In the genomic region with DNA sequence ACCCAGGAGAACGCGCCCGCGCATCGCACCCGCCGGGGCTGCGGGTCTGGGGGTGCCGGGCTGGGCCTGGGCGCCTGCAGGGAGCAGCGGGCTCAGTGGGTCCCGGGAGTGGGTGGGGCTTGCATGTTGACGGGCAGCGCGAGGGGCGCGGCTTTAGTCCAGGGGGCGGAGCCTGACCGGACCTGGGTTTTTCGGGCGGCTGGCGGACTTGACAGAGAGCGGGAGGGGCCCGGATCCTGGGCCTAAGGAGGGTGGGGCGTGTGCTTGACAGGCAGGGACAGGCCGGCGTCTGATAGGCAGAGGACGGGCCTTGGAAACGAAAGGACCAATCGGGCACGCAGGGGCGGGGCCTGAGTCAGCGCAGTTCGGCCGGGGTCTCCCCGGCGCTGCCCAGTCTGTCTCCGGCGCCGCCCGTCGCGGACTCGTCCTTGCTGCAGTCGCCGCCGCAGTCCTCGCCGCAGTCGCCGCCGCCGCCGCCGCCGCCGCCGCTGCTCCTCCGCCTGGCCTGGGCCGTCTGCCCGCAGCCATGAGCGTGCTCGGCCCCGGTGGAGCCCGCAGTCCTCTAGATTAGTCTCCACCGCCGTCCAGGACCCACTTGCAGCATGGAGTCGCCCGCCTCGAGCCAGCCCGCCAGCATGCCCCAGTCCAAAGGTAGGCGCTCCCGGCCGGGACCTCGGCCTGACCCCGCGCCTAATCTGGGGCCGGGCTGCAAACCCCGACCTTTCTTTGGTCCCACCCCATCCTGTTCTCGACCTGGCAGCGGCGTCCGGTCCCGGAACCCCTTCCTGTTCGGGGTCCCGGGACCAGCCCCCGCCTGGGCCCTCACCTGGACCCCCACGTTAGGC, we compare ENCODE assay signal across 8 cellular contexts. TPM values are rescaled to one million over a fixed set of nuclear protein-coding genes. Genes with fewer than 3 reads are reported as not detected.
DNase-seq lines count a peak whose midpoint lies in the region; ATAC-seq, FAIRE-seq and TF ChIP-seq lines count a peak whose summit lies in the region.

A gene (plus strand): TSS at position 393 of the 845 bp plus-strand sequence. CDS start 210 bp downstream, at position 603.

- peaks cover 46 to 78% (median 65%) of the 10 kb centered on the region in 10 experiments for H3K4me1 ChIP-seq in BLaER1 treated with 17β-estradiol and CSF1 and Interleukin-3, amounts not matched to agents 10 nM and 100 nM
- H3K4me1 ChIP-seq in HepG2 (ENCODE audit: insufficient read depth, low read length): peaks cover 53% of the 10 kb centered on the region

- CTCF ChIA-PET in HepG2 (lab: Yijun Ruan, JAX; ENCODE audit: low intra/inter-chr PET ratio, low total read pairs): no interaction called here

- H4K20me1 ChIP-seq in BLaER1 treated with 17β-estradiol and CSF1 and Interleukin-3, amounts not matched to agents 10 nM and 100 nM: peaks cover 28 to 58% (median 44%) of the 10 kb centered on the region in 11 experiments; a peak in 20 of 22 replicates
- H4K20me1 ChIP-seq in HepG2 (ENCODE audit: insufficient read depth, low read length): peaks cover 15% of the 10 kb centered on the region

- H3K9ac ChIP-seq in BLaER1 treated with 17β-estradiol and CSF1 and Interleukin-3, amounts not matched to agents 10 nM and 100 nM: peak within 1 kb of the TSS; percentile 79 to 95 (median 86)
- H3K9ac ChIP-seq in HepG2 (ENCODE audit: insufficient read depth, low read depth, low read length): peak within 1 kb of the TSS; percentile 90

- H3K27ac ChIP-seq in BLaER1 treated with 17β-estradiol and CSF1 and Interleukin-3, amounts not matched to agents 10 nM and 100 nM: peak within 1 kb of the TSS; percentile 49 to 99 (median 95)
- peak within 1 kb of the TSS; percentile 90 for H3K27ac ChIP-seq in HepG2 (ENCODE audit: extremely low read length, insufficient read depth, low read length)

- H3K27me3 ChIP-seq in BLaER1 treated with 17β-estradiol and CSF1 and Interleukin-3, amounts not matched to agents 10 nM and 100 nM: peaks cover 9 to 19% (median 15%) of the 10 kb centered on the region in 11 experiments; a peak in 20 of 22 replicates
- H3K27me3 ChIP-seq in HepG2 (ENCODE audit: control insufficient read depth in 1 of 2, insufficient read depth in 2 of 2, low read length in 2 of 2): peaks cover 2 to 19% of the 10 kb centered on the region in 2 experiments; a peak in 4 of 5 replicates

- 2% methylated on average over 9 of the region's 88 CpGs for WGBS in HepG2 (ENCODE audit: low lambda C conversion rate)

- no peak for TF ChIP-seq EP300 in HepG2 (IDR thresholded peaks at IDR 0.05; ENCODE audit: low read depth in 2 of 2, low read length in 2 of 2)
- TF ChIP-seq EP300 in HepG2 (CRISPR knock-in tag; IDR thresholded peaks at IDR 0.05; ENCODE audit: borderline replicate concordance): no peak

- TF ChIP-seq RAD21 in HepG2 (CRISPR knock-in tag; IDR thresholded peaks at IDR 0.05): peak; percentile 29

- H3K79me2 ChIP-seq in HepG2 (ENCODE audit: insufficient read depth, low read length): peaks cover 47% of the 10 kb centered on the region

- no peak within 1 kb of the TSS for H2AFZ ChIP-seq in HepG2 (ENCODE audit: low read length)

- FAIRE-seq in HepG2 (lab: Jason Lieb, UNC): peak; percentile 43

- H3K4me3 ChIP-seq in BLaER1 treated with 17β-estradiol and CSF1 and Interleukin-3, amounts not matched to agents 10 nM and 100 nM: peak within 1 kb of the TSS; percentile 84 to 99 (median 92)
- H3K4me3 ChIP-seq in HepG2 (replicated peaks in 1 of 3; ENCODE audit: insufficient read depth in 1 of 3, low read depth in 2 of 3, low read length in 3 of 3): peak within 1 kb of the TSS; percentile 82 to 96 (median 95)

- in situ Hi-C loops in HepG2 (cut with HindIII; ENCODE audit: extremely low pct_ligation_motif_present, low pct_unique_long_range_greater_than_20kb): loop anchor here (5.0 to 10.0 kb wide), 3 partner anchors 160 to 228 kb away; a partner anchor contains a TSS

- 0 out of 2 replicates have a peak, but pooled peaks have one; percentile 11 for TF ChIP-seq CTCF in HepG2 (CRISPR knock-in tag; IDR thresholded peaks at IDR 0.05)

- ATAC-seq in GM19351 (IDR thresholded peaks at IDR 0.05; ENCODE audit: unreplicated experiment) (peak; percentile 76), HG03521 (IDR thresholded peaks at IDR 0.05; ENCODE audit: unreplicated experiment) (peak; percentile 81), HepG2 (peak; percentile 70)

- intact Hi-C loops in HepG2 (cut with micrococcal nuclease; ENCODE audit: unreplicated experiment): loop anchor here (2.0 to 10.0 kb wide), 5 partner anchors 32 to 240 kb away; a partner anchor contains a TSS

- H3K4me2 ChIP-seq in BLaER1 treated with 17β-estradiol and CSF1 and Interleukin-3, amounts not matched to agents 10 nM and 100 nM: peak within 1 kb of the TSS; percentile 95 to 100 (median 100)
- H3K4me2 ChIP-seq in HepG2 (ENCODE audit: low read depth, low read length): peak within 1 kb of the TSS; percentile 93

- no peaks in the 10 kb centered on the region for H3K9me3 ChIP-seq in BLaER1 treated with 17β-estradiol and CSF1 and Interleukin-3, amounts not matched to agents 10 nM and 100 nM (replicated peaks in 1 of 11)
- no peaks in the 10 kb centered on the region for H3K9me3 ChIP-seq in HepG2 (ENCODE audit: low read length)

- peak; percentile 99 for DNase-seq in NCI-H748 (lab: John Stamatoyannopoulos, UW; ENCODE audit: unreplicated experiment)
- DNase-seq in activated CD4-positive, alpha-beta T cell treated with anti-CD3 and anti-CD28 coated beads, Interleukin-2, amount 50 U/mL, for 24 hours (ENCODE audit: low read depth in 1 of 2, low spot score in 1 of 2): peak; percentile 95 to 96
- peak; percentile 99 for DNase-seq in dermis blood vessel endothelial cell
- DNase-seq in HepG2 (ENCODE audit: low spot score): peak; percentile 97
- DNase-seq in stimulated activated CD4-positive, alpha-beta T cell treated with anti-CD3 and anti-CD28 coated beads, Interleukin-4, amount 100 ng/mL, for 1 hour: peak; percentile 97

- POLR2A ChIA-PET in HepG2 (lab: Yijun Ruan, JAX): interaction anchor here (3.6 to 4.1 kb wide), 2 partner anchors 10 to 241 kb away, joined by 16 to 56 read pairs; a partner anchor contains a TSS

- no peaks in the 10 kb centered on the region; a peak in 3 of 22 replicates for H3K36me3 ChIP-seq in BLaER1 treated with 17β-estradiol and CSF1 and Interleukin-3, amounts not matched to agents 10 nM and 100 nM
- peaks cover 0 to 1% of the 10 kb centered on the region in 2 experiments; a peak in 2 of 5 replicates for H3K36me3 ChIP-seq in HepG2 (replicated peaks in 1 of 2; ENCODE audit: control insufficient read depth in 1 of 2, insufficient read depth in 2 of 2, low read length in 2 of 2)

- TF ChIP-seq POLR2A in HepG2 (IDR thresholded peaks at IDR 0.05; ENCODE audit: insufficient read depth in 1 of 2, low read depth in 2 of 2, low read length in 2 of 2): peak; percentile 93 to 99

- BruUV-seq in HepG2 (replicated peaks; lab: Mats Ljungman, UMichigan): no TSS peak

TF ChIP-seq in HepG2, 621 proteins besides CTCF, POLR2A, EP300 and RAD21 (continues in another document):
- TF ChIP-seq ZNF570 (CRISPR knock-in tag; IDR thresholded peaks at IDR 0.05; ENCODE audit: borderline replicate concordance) (no peak), ZNF768 (CRISPR knock-in tag; IDR thresholded peaks at IDR 0.05) (peak; percentile 1; the same call in 1 of the 2 replicates), TCF12 (IDR thresholded peaks at IDR 0.05) (no peak), TCF12 (CRISPR knock-in tag; IDR thresholded peaks at IDR 0.05) (peak; percentile 19), MAFG (CRISPR knock-in tag; IDR thresholded peaks at IDR 0.05) (no peak; the same call in 1 of the 2 replicates), ZNF329 (CRISPR knock-in tag; IDR thresholded peaks at IDR 0.05; ENCODE audit: low read depth) (0 out of 2 replicates have a peak, but pooled peaks have one; percentile 49), ETV5 (CRISPR knock-in tag; IDR thresholded peaks at IDR 0.05; ENCODE audit: borderline replicate concordance) (no peak), MEIS1 (CRISPR knock-in tag; IDR thresholded peaks at IDR 0.05; ENCODE audit: borderline replicate concordance) (peak; percentile 85; the same call in 1 of the 2 replicates)

RNA-seq across cellular contexts. Expression of the gene that starts here (rescaled TPM):
- total RNA-seq in dermis blood vessel endothelial cell (20.8 and 39.0 TPM in 2 replicates), HepG2 (2016; rRNA removed; fragmentation: Illumina TruSeq; extraction: Trizol) (20.5 and 39.8 TPM in 2 replicates)
- total RNA-seq in HepG2 (2016; cell fraction: cytosol; rRNA removed; fragmentation: Illumina TruSeq; extraction: Trizol; ENCODE audit: low read depth): 7.7 and 8.7 TPM in 2 replicates
- 18.3 and 35.2 TPM in 2 replicates for total RNA-seq in HepG2 (2016; cell fraction: insoluble cytoplasmic fraction; rRNA removed; fragmentation: Illumina TruSeq; extraction: Trizol)
- 33.7 and 35.8 TPM in 2 replicates for total RNA-seq in HepG2 (2016; cell fraction: membrane; rRNA removed; fragmentation: Illumina TruSeq; extraction: Trizol)
- 32.1 and 34.9 TPM in 2 replicates for total RNA-seq in HepG2 (2016; cell fraction: nucleus; rRNA removed; fragmentation: Illumina TruSeq; extraction: Trizol)
- polyA plus RNA-seq in HepG2 (2011; rRNA removed): 27.4 and 31.9 TPM in 2 replicates
- polyA plus RNA-seq in HepG2 (2011; cell fraction: cytosol; rRNA removed): 31.3 and 32.8 TPM in 2 replicates
- 53.3 and 53.4 TPM in 2 replicates for polyA plus RNA-seq in HepG2 (2011; cell fraction: nucleus; rRNA removed)
- polyA plus RNA-seq in HepG2 (2012): 39.9 and 42.2 TPM in 2 replicates
- polyA plus RNA-seq in HepG2 (2016; cell fraction: cytosol; fragmentation: Illumina TruSeq; extraction: Trizol; ENCODE audit: low read depth): 14.1 and 15.9 TPM in 2 replicates
- polyA plus RNA-seq in HepG2 (2016; cell fraction: insoluble cytoplasmic fraction; fragmentation: Illumina TruSeq; extraction: Trizol; ENCODE audit: low read depth): 67.2 and 88.4 TPM in 2 replicates
- 51.1 and 52.5 TPM in 2 replicates for polyA plus RNA-seq in HepG2 (2016; cell fraction: membrane; fragmentation: Illumina TruSeq; extraction: Trizol; ENCODE audit: low read depth)
- polyA plus RNA-seq in HepG2 (2016; cell fraction: nucleus; fragmentation: Illumina TruSeq; extraction: Trizol; ENCODE audit: insufficient read depth, low read depth): 86.9 and 97.6 TPM in 2 replicates
- 26.9 and 40.6 TPM in 2 replicates for polyA minus RNA-seq in HepG2 (2011; rRNA and poly(A)+ RNA removed; ENCODE audit: low replicate concordance)
- 19.3 and 21.4 TPM in 2 replicates for polyA minus RNA-seq in HepG2 (2011; cell fraction: cytosol; rRNA and poly(A)+ RNA removed)
- polyA minus RNA-seq in HepG2 (2011; cell fraction: nucleus; rRNA and poly(A)+ RNA removed): 16.0 and 18.3 TPM in 2 replicates

Comparison
In these comparisons a context has a peak if more than half of its experiments do, and no peak if none do; other contexts are left out.
1. Peak in every context shown above with its lines: DNase-seq, ATAC-seq, H3K4me3 ChIP-seq and H3K27ac ChIP-seq.